8 cellular contexts compared by ENCODE assay signal in genomic region chr3:188956839-188957489, GRCh38.
DNase-seq lines count a peak whose midpoint lies in the region; FAIRE-seq and TF ChIP-seq lines count a peak whose summit lies in the region.

No MANE protein-coding gene starts in this region.

- H3K23me2 ChIP-seq in H1 (ENCODE audit: low read depth, low read length) = no peaks in the 10 kb centered on the region

- no peak overlapping the region for H3K14ac ChIP-seq in H1 (ENCODE audit: insufficient read length)

- peak; percentile 55 to 57 for TF ChIP-seq RAD21 in H1 (IDR thresholded peaks at IDR 0.05 in 1 of 2, conservative IDR thresholded peaks at IDR 0.05 in 1 of 2; ENCODE audit: low read depth in 2 of 2, low read length in 2 of 2)

- H3K4me1 ChIP-seq in H1 (replicated peaks in 1 of 4; ENCODE audit: control insufficient read depth in 3 of 4, insufficient read depth in 4 of 4, low read length in 3 of 4) = no peaks in the 10 kb centered on the region

- CTCF ChIA-PET in H1 (lab: Charles Lee; ENCODE audit: partially characterized antibody) = interaction anchor here (0.6 to 6.9 kb wide), 15 partner anchors 9 to 1219 kb away, joined by 3 to 107 read pairs (median 4); no protein-coding TSS in a partner anchor

- H3K9ac ChIP-seq in H1 (replicated peaks in 1 of 4; ENCODE audit: extremely low read depth in 1 of 4, low read depth in 3 of 4, low read length in 3 of 4) = no peak overlapping the region

- H3K4me2 ChIP-seq in H1 (ENCODE audit: insufficient read depth in 1 of 2, low read depth in 2 of 2, low read length in 2 of 2) = peak overlapping the region in 1 of 2 experiments; percentile 29; a peak in 1 of 4 replicates

- no peaks in the 10 kb centered on the region for H3K36me3 ChIP-seq in H1 (ENCODE audit: control insufficient read depth in 2 of 4, insufficient read depth in 4 of 4, low read length in 3 of 4)

- H3K79me2 ChIP-seq in H1 (ENCODE audit: control insufficient read depth in 1 of 2, insufficient read depth in 2 of 2, low read length in 2 of 2) = no peaks in the 10 kb centered on the region

- no peak overlapping the region for H3K4ac ChIP-seq in H1 (replicated peaks; ENCODE audit: insufficient read length, low read depth, low read length)

- no peaks in the 10 kb centered on the region for H3K36me3 Mint-ChIP-seq in HFFc6 (ENCODE audit: low read depth)

- no peaks in the 10 kb centered on the region for H3K79me1 ChIP-seq in H1 (ENCODE audit: low read depth, low read length)

- TF ChIP-seq EP300 in H1 (IDR thresholded peaks at IDR 0.05; ENCODE audit: borderline replicate concordance in 1 of 2, low read depth in 2 of 2, low read length in 2 of 2) = no peak

- H3K4me3 Mint-ChIP-seq in HFFc6 = no peak overlapping the region

- peaks cover 41% of the 10 kb centered on the region for H3K4me1 Mint-ChIP-seq in HFFc6 (ENCODE audit: low read depth)

- H4K20me1 ChIP-seq in H1 (replicated peaks in 1 of 2; ENCODE audit: control insufficient read depth in 1 of 2, insufficient read depth in 2 of 2, low read length in 2 of 2) = no peaks in the 10 kb centered on the region

- H3K27me3 ChIP-seq in H1 (replicated peaks in 1 of 4; ENCODE audit: control insufficient read depth in 3 of 4, extremely low read depth in 1 of 4, insufficient read depth in 3 of 4, low read length in 3 of 4) = no peaks in the 10 kb centered on the region

- TF ChIP-seq CTCF in HFFc6 (IDR thresholded peaks at IDR 0.05) (peak; percentile 96), H1 (IDR thresholded peaks at IDR 0.05; ENCODE audit: control extremely low read depth in 1 of 3, insufficient read depth in 1 of 3, low read depth in 1 of 3, low read length in 3 of 3) (peak in 2 of 3 experiments; percentile 38 to 67; a peak in 2 of 4 replicates)

- H3K27me3 Mint-ChIP-seq in HFFc6 (ENCODE audit: insufficient read depth) = no peaks in the 10 kb centered on the region; the same call in 1 of the 2 replicates

- TF ChIP-seq POLR2A in H1 (IDR thresholded peaks at IDR 0.05; ENCODE audit: control extremely low read depth in 1 of 2, low read depth in 2 of 2, low read length in 2 of 2) = no peak

- peak overlapping the region; percentile 43; the same call in 1 of the 2 replicates for H2AFZ ChIP-seq in H1 (ENCODE audit: low read length)

- no peak overlapping the region for H4K91ac ChIP-seq in H1 (replicated peaks; ENCODE audit: insufficient read length, low read length)

- no peak overlapping the region for H2BK120ac ChIP-seq in H1 (replicated peaks; ENCODE audit: low read depth, low read length)

- DNase-seq in COLO829 (ENCODE audit: low spot score) (peak; percentile 73), HFFc6 (peak; percentile 54), OCI-M2 (lab: John Stamatoyannopoulos, UW; ENCODE audit: unreplicated experiment) (peak; percentile 35), H1 (ENCODE audit: low read depth in 1 of 2, low spot score in 2 of 2) (no peak), middle frontal gyrus (ENCODE audit: extremely low spot score, low spot score) (peak; percentile 57), NK-92 (lab: John Stamatoyannopoulos, UW; ENCODE audit: unreplicated experiment) (no peak)
- DNase-seq in activated CD8-positive, alpha-beta memory T cell treated with anti-CD3 and anti-CD28 coated beads, Interleukin-2, amount 50 U/mL, for 4 hours = no peak
- DNase-seq in activated effector memory CD4-positive, alpha-beta T cell treated with Interleukin-2 at 50 U/mL for 16 hours = no peak

- POLR2A ChIA-PET in H1 (lab: Charles Lee; ENCODE audit: partially characterized antibody) = interaction anchor here (3.6 kb wide), 1 partner anchor 1217 kb away, joined by 15 read pairs; no protein-coding TSS in a partner anchor

- H2BK5ac ChIP-seq in H1 (ENCODE audit: low read depth, low read length) = no peak overlapping the region

- H3K9me3 Mint-ChIP-seq in HFFc6 = no peaks in the 10 kb centered on the region

- H3K9me3 ChIP-seq in H1 (ENCODE audit: insufficient read depth in 2 of 2, low read depth in 1 of 2, low read length in 1 of 2) = no peaks in the 10 kb centered on the region

- no peak overlapping the region for H3K27ac ChIP-seq in H1 (ENCODE audit: low read depth, low read length)

- 29% methylated on average over 8 of the region's 8 CpGs; no CpG with 5 or more reads in 1 of the 2 experiments for WGBS in H1 (ENCODE audit: extremely low coverage in 1 of 2, insufficient coverage in 1 of 2, insufficient read length in 1 of 2, insufficient replicate concordance in 2 of 2, low coverage in 1 of 2, low lambda C conversion rate in 2 of 2, missing lambda C conversion rate in 1 of 2), 2 experiments

- H4K5ac ChIP-seq in H1 (ENCODE audit: insufficient read length, low read depth, low read length) = no peak overlapping the region

- no peak overlapping the region for H2BK12ac ChIP-seq in H1 (ENCODE audit: low read depth, low read length)

- H3K27ac Mint-ChIP-seq in HFFc6 = no peak overlapping the region

- H2BK20ac ChIP-seq in H1 (ENCODE audit: low read length) = no peak overlapping the region

- no peak overlapping the region for H3K23ac ChIP-seq in H1 (ENCODE audit: insufficient read length)

- peak; percentile 57 for FAIRE-seq in H1 (lab: Jason Lieb, UNC)

- H3K56ac ChIP-seq in H1 (replicated peaks; ENCODE audit: insufficient read length, low read depth, low read length) = no peak overlapping the region

- H2AK5ac ChIP-seq in H1 (ENCODE audit: low read depth, low read length) = no peak overlapping the region

- no peak overlapping the region for H3K4me3 ChIP-seq in H1 (ENCODE audit: extremely low read depth in 1 of 4, insufficient read depth in 2 of 4, low read depth in 3 of 4, low read length in 4 of 4)

- no peak overlapping the region for H2BK15ac ChIP-seq in H1 (ENCODE audit: low read length)

- H3K18ac ChIP-seq in H1 (ENCODE audit: extremely low read depth, low read length) = no peak overlapping the region

- H4K8ac ChIP-seq in H1 (ENCODE audit: extremely low read depth, insufficient read depth, low read length) = no peak overlapping the region

Comparison
In these comparisons a context has a peak if more than half of its experiments do, and no peak if none do; other contexts are left out.
1. DNase-seq: peak in COLO829 (single experiment), HFFc6 (single experiment), OCI-M2 (single experiment) and middle frontal gyrus (single experiment); none in H1 (0 of 2), activated CD8-positive, alpha-beta memory T cell treated with anti-CD3 and anti-CD28 coated beads, Interleukin-2, amount 50 U/mL, for 4 hours (single experiment), activated effector memory CD4-positive, alpha-beta T cell treated with Interleukin-2 at 50 U/mL for 16 hours (single experiment) and NK-92 (single experiment).